In the genomic region with DNA sequence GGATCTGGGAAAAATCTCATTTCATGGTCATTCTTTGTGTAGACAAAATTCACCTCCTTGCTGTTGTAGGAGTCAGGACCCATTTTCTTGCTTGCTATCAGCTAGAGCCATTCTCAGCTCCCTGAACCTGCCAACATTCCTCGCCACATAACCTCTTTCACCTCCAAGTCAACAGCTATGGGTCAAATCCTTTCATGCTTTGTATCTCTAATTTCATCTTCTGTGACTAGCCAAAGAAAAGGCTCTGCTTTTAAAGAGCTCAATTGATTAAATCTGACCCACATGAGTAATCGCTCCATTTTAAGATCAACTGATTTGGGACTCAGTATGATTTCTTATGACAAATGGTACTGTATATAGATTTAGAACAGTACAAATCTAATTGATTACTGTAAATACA, we compare ENCODE assay signal across 25 cellular contexts.
"Had no signal": no experiment of that assay in that cellular context is flagged by ENCODE, and none has a peak within 500 bp of the region (broad histone marks: within the 10 kb centered on the region; RNA-seq: fewer than 3 reads in every experiment).

No MANE protein-coding gene starts in this region.

- H3K79me2 ChIP-seq: parathyroid adenoma had no signal

- H3K27ac ChIP-seq: brain microvascular endothelial cell, neural progenitor cell, parathyroid adenoma, psoas muscle, sigmoid colon, testis, transverse colon, VCaP had no signal

- H3K4me1 Mint-ChIP-seq: activated naive CD4-positive, alpha-beta T cell treated with anti-CD3 and anti-CD28 coated beads, Interleukin-2, amount 10 ng/mL, durations not matched to agents 7 days and 5 days; activated naive CD8-positive, alpha-beta T cell treated with anti-CD3 and anti-CD28 coated beads, Interleukin-2, amount 10 ng/mL, durations not matched to agents 7 days and 5 days; mesothelial cell of epicardium; natural killer cell had no signal

- H3K36me3 Mint-ChIP-seq: activated naive CD4-positive, alpha-beta T cell treated with anti-CD3 and anti-CD28 coated beads, Interleukin-2, amount 10 ng/mL, durations not matched to agents 7 days and 5 days; activated naive CD8-positive, alpha-beta T cell treated with anti-CD3 and anti-CD28 coated beads, Interleukin-2, amount 10 ng/mL, durations not matched to agents 7 days and 5 days; mesothelial cell of epicardium; natural killer cell; neural progenitor cell had no signal

- H2AFZ ChIP-seq: neural progenitor cell, parathyroid adenoma had no signal

- H3K4me2 ChIP-seq: neural progenitor cell had no signal

- H3K9me3 Mint-ChIP-seq: activated naive CD8-positive, alpha-beta T cell treated with anti-CD3 and anti-CD28 coated beads, Interleukin-2, amount 10 ng/mL, durations not matched to agents 7 days and 5 days; neural progenitor cell had no signal

- H3K27me3 ChIP-seq: brain microvascular endothelial cell, esophagus squamous epithelium, neural progenitor cell, sigmoid colon, spleen, testis, transverse colon had no signal

- H3K36me3 ChIP-seq: brain microvascular endothelial cell, esophagus squamous epithelium, neural progenitor cell, sigmoid colon, spleen, transverse colon had no signal

- ATAC-seq: left ventricle myocardium superior; natural killer cell; stimulated activated naive CD8-positive, alpha-beta T cell treated with anti-CD3 and anti-CD28 coated beads, Interleukin-15, Interleukin-2, amounts not matched to agents 100 U/mL and 50 U/mL, for 24 hours had no signal

- H3K4me3 ChIP-seq: esophagus squamous epithelium, neural progenitor cell, psoas muscle, sigmoid colon, spleen, testis, transverse colon had no signal

- DNase-seq: activated CD4-positive, alpha-beta T cell treated with anti-CD3 and anti-CD28 coated beads for 4 hours; activated CD4-positive, alpha-beta T cell treated with anti-CD3 and anti-CD28 coated beads, Interleukin-2, amount 50 U/mL, for 4 hours; activated effector memory CD4-positive, alpha-beta T cell treated with Interleukin-2 at 50 U/mL for 16 hours; activated naive CD4-positive, alpha-beta T cell treated with anti-CD3 and anti-CD28 coated beads, Interleukin-2, amount 10 ng/mL, durations not matched to agents 7 days and 5 days; activated naive CD8-positive, alpha-beta T cell treated with anti-CD3 and anti-CD28 coated beads, Interleukin-2, amount 10 ng/mL, durations not matched to agents 7 days and 5 days; activated T-cell treated with anti-CD3 and anti-CD28 coated beads for 4 hours; amniotic stem cell; brain microvascular endothelial cell; caudate nucleus; cortex of kidney; esophagus squamous epithelium; left ventricle myocardium superior; natural killer cell; occipital lobe; psoas muscle; sigmoid colon; spleen; stimulated activated CD4-positive, alpha-beta T cell treated with anti-CD3 and anti-CD28 coated beads, Interleukin-4, amount 100 ng/mL, for 1 hour; stimulated activated naive CD8-positive, alpha-beta T cell treated with anti-CD3 and anti-CD28 coated beads, Interleukin-15, Interleukin-2, amounts not matched to agents 100 U/mL and 50 U/mL, for 24 hours; testis; transverse colon had no signal

- H3K4me3 Mint-ChIP-seq: activated naive CD4-positive, alpha-beta T cell treated with anti-CD3 and anti-CD28 coated beads, Interleukin-2, amount 10 ng/mL, durations not matched to agents 7 days and 5 days; activated naive CD8-positive, alpha-beta T cell treated with anti-CD3 and anti-CD28 coated beads, Interleukin-2, amount 10 ng/mL, durations not matched to agents 7 days and 5 days; mesothelial cell of epicardium; natural killer cell; neural progenitor cell had no signal

- H3K9me3 ChIP-seq: esophagus squamous epithelium, spleen, testis, transverse colon had no signal

- H3K27me3 Mint-ChIP-seq: activated naive CD4-positive, alpha-beta T cell treated with anti-CD3 and anti-CD28 coated beads, Interleukin-2, amount 10 ng/mL, durations not matched to agents 7 days and 5 days; activated naive CD8-positive, alpha-beta T cell treated with anti-CD3 and anti-CD28 coated beads, Interleukin-2, amount 10 ng/mL, durations not matched to agents 7 days and 5 days had no signal

- H3K9ac ChIP-seq: neural progenitor cell, parathyroid adenoma had no signal

- H3K27ac Mint-ChIP-seq: activated naive CD4-positive, alpha-beta T cell treated with anti-CD3 and anti-CD28 coated beads, Interleukin-2, amount 10 ng/mL, durations not matched to agents 7 days and 5 days; activated naive CD8-positive, alpha-beta T cell treated with anti-CD3 and anti-CD28 coated beads, Interleukin-2, amount 10 ng/mL, durations not matched to agents 7 days and 5 days; mesothelial cell of epicardium; natural killer cell; neural progenitor cell had no signal

- H3K4me1 ChIP-seq: neural progenitor cell, parathyroid adenoma, psoas muscle, sigmoid colon, spleen, testis, transverse colon had no signal
